ENCODE assay signal across 11 cellular contexts in genomic region chr7:2640858-2641257, GRCh38. TPM values are rescaled to one million over a fixed set of nuclear protein-coding genes. Genes with fewer than 3 reads are reported as not detected.
DNase-seq lines count a peak whose midpoint lies in the region; ATAC-seq and TF ChIP-seq lines count a peak whose summit lies in the region.
"Had no signal": no experiment of that assay in that cellular context is flagged by ENCODE, and none has a peak within 500 bp of the region (broad histone marks: within the 10 kb centered on the region; RNA-seq: fewer than 3 reads in every experiment).

No MANE protein-coding gene starts in this region.

- H4K20me1 ChIP-seq in BLaER1, result peaks cover 95% of the 10 kb centered on the region
- peaks cover 97% of the 10 kb centered on the region for H4K20me1 ChIP-seq in SK-N-SH (ENCODE audit: insufficient read depth)

- H3K4me2 ChIP-seq in BLaER1, result peak overlapping the region; percentile 97
- H3K4me2 ChIP-seq in SK-N-SH, result peak overlapping the region; percentile 72

- H3K4me1 ChIP-seq in BLaER1 (peaks cover 100% of the 10 kb centered on the region), SK-N-SH (ENCODE audit: control insufficient read depth in 1 of 2, insufficient read depth in 2 of 2, low read depth in 1 of 2, low read length in 1 of 2) (peaks cover 61 to 91% of the 10 kb centered on the region in 2 experiments)

- H3F3A ChIP-seq in SK-N-SH (replicated peaks; ENCODE audit: insufficient read depth), result no peaks in the 10 kb centered on the region

- H3K27ac ChIP-seq in BLaER1, result peak overlapping the region; percentile 97
- H3K27ac ChIP-seq in SK-N-SH (ENCODE audit: low read depth in 2 of 2, low read length in 1 of 2), result peak overlapping the region; percentile 71 to 95

- H3K4me3 ChIP-seq in BLaER1 (peak overlapping the region; percentile 58), SK-N-SH (ENCODE audit: low read depth in 2 of 2, low read length in 1 of 2) (no peak overlapping the region; a peak in 1 of 4 replicates)

- POLR2A ChIA-PET in SK-N-SH (lab: Yijun Ruan, JAX), result interaction anchor here (1.0 kb wide), 1 partner anchor 9 kb away, joined by 4 read pairs; the partner anchor contains the start of gene TTYH3

- H3K9ac ChIP-seq in BLaER1, result peak overlapping the region; percentile 81
- peak overlapping the region; percentile 32; the same call in 1 of the 2 replicates for H3K9ac ChIP-seq in SK-N-SH

- 42% methylated on average over 2 of the region's 8 CpGs for WGBS in SK-N-SH (ENCODE audit: low lambda C conversion rate)

- TF ChIP-seq EP300 in SK-N-SH (IDR thresholded peaks at IDR 0.05; ENCODE audit: borderline replicate concordance in 1 of 2, low read depth in 1 of 2, low read length in 1 of 2), result no peak

- H2AFZ ChIP-seq in SK-N-SH (ENCODE audit: low read depth), result no peak overlapping the region

- TF ChIP-seq CTCF in SK-N-SH (IDR thresholded peaks at IDR 0.05), result no peak

- H3K27me3 ChIP-seq in BLaER1 (no peaks in the 10 kb centered on the region), SK-N-SH (ENCODE audit: insufficient read depth) (no peaks in the 10 kb centered on the region)

- H3K36me3 ChIP-seq in BLaER1 (peaks cover 37% of the 10 kb centered on the region), SK-N-SH (replicated peaks in 1 of 2; ENCODE audit: control insufficient read depth in 1 of 2, insufficient read depth in 2 of 2, low read length in 1 of 2) (peaks cover 0 to 12% of the 10 kb centered on the region in 2 experiments)

- no peaks in the 10 kb centered on the region for H3K9me2 ChIP-seq in SK-N-SH

- H3K79me2 ChIP-seq in SK-N-SH (ENCODE audit: insufficient read depth), result peaks cover 100% of the 10 kb centered on the region

- no peak for DNase-seq in SK-N-SH
- no peak for DNase-seq in left ventricle myocardium superior
- peak; percentile 84 for DNase-seq in posterior vena cava (ENCODE audit: low spot score)
- no peak for DNase-seq in activated CD4-positive, alpha-beta T cell treated with anti-CD3 and anti-CD28 coated beads for 4 hours
- DNase-seq in sciatic nerve (ENCODE audit: low spot score), result no peak
- no peak for DNase-seq in stimulated activated CD4-positive, alpha-beta T cell treated with anti-CD3 and anti-CD28 coated beads, Interleukin-4, amount 100 ng/mL, for 4 hours
- DNase-seq: CD4-positive, CD25-positive, alpha-beta regulatory T cell; NCI-H524 had no signal

- ATAC-seq in left ventricle myocardium superior (peak; percentile 1), GM18498 (IDR thresholded peaks at IDR 0.05; ENCODE audit: unreplicated experiment) (no peak), sciatic nerve (no peak)

- no peak for TF ChIP-seq RAD21 in SK-N-SH (IDR thresholded peaks at IDR 0.05; ENCODE audit: low read length)

- intact Hi-C loops in left ventricle myocardium superior (cut with micrococcal nuclease) (no loop called here), posterior vena cava (cut with DNase I) (no loop called here), sciatic nerve (cut with DNase I) (no loop called here)

- CTCF ChIA-PET in SK-N-SH (lab: Yijun Ruan, JAX), result interaction anchor here (0.8 to 5.9 kb wide), 3 partner anchors 12 to 69 kb away, joined by 3 to 54 read pairs (median 3); partner anchors contain the start of gene TTYH3

- no peaks in the 10 kb centered on the region for H3K9me3 ChIP-seq in BLaER1
- H3K9me3 ChIP-seq in SK-N-SH, result no peaks in the 10 kb centered on the region

TF ChIP-seq in SK-N-SH, 30 proteins besides CTCF, POLR2A, EP300 and RAD21:
- no peak for TF ChIP-seq TEAD4 (IDR thresholded peaks at IDR 0.05; ENCODE audit: borderline replicate concordance, insufficient read depth)
- no peak for TF ChIP-seq POLR2AphosphoS5 (IDR thresholded peaks at IDR 0.05; ENCODE audit: low read depth, low read length)
- no peak for TF ChIP-seq IRF3 (IDR thresholded peaks at IDR 0.05; ENCODE audit: low read depth, low read length)
- TF ChIP-seq MXI1 (IDR thresholded peaks at IDR 0.05; ENCODE audit: low read depth, low read length), result no peak
- TF ChIP-seq YY1 (IDR thresholded peaks at IDR 0.05; ENCODE audit: low read depth), result no peak
- TF ChIP-seq ELF1 (IDR thresholded peaks at IDR 0.05), result no peak
- no peak for TF ChIP-seq NRF1 (IDR thresholded peaks at IDR 0.05; ENCODE audit: low read depth, low read length)
- TF ChIP-seq EZH2phosphoT487 (IDR thresholded peaks at IDR 0.05; ENCODE audit: borderline replicate concordance, low read depth), result no peak
- TF ChIP-seq RFX5 (IDR thresholded peaks at IDR 0.05; ENCODE audit: low read length), result no peak
- TF ChIP-seq TCF12 (IDR thresholded peaks at IDR 0.05), result no peak
- no peak for TF ChIP-seq RCOR1 (IDR thresholded peaks at IDR 0.05; ENCODE audit: low read length)

RNA-seq across cellular contexts. Expression of gene TTYH3, which starts 9.1 kb away (rescaled TPM):
- polyA plus RNA-seq in SK-N-SH (2012; rRNA removed), result 65.3 and 105 TPM in 2 replicates
- polyA plus RNA-seq in SK-N-SH (2012; cell fraction: cytosol; rRNA removed), result 44.6 and 83.8 TPM in 2 replicates
- 139 and 151 TPM in 2 replicates for polyA plus RNA-seq in SK-N-SH (2012; cell fraction: nucleus; rRNA removed)
- 10.5 TPM for total RNA-seq in left ventricle myocardium superior
- total RNA-seq in posterior vena cava, result 10 to 100 TPM; 50.1 to 51.6 TPM
- total RNA-seq in sciatic nerve, result 38.6 TPM

RNA-seq across cellular contexts. Expression of gene AMZ1, which starts 47.1 kb away (rescaled TPM):
- 0.15 and 0.19 TPM in 2 replicates for polyA plus RNA-seq in SK-N-SH (2012; rRNA removed)
- polyA plus RNA-seq in SK-N-SH (2012; cell fraction: cytosol; rRNA removed), result 0.04 and 0.12 TPM in 2 replicates
- polyA plus RNA-seq in SK-N-SH (2012; cell fraction: nucleus; rRNA removed), result 0.29 and 0.69 TPM in 2 replicates
- total RNA-seq in left ventricle myocardium superior, result 0.05 TPM
- 1 to 10 TPM in 1 of 2 donors, under 1 TPM in 1; 0.32 to 1.1 TPM for total RNA-seq in posterior vena cava
- 0.31 TPM for total RNA-seq in sciatic nerve
- total RNA-seq: HT1080 had no signal
